26 cellular contexts compared by ENCODE assay signal in the genomic region with DNA sequence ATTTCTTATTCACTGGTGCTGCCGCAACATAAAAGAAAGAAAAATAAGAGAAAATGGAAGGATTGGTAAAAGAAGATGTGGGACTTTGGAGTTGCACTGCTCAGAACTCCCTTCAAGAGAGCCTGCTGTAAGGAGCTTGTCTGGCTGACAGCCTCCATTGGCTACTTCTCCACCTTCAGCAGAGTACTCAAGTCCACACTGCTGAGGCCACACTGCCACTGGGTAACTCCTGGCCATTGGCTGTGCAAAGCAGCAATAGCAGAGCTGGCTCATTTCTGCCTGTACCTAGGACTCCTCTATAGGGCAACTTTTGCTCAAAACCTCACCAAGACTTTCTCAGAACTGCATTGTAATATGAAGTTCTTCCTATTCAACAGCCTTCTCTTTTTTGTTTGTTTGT. TPM values are rescaled to one million over a fixed set of nuclear protein-coding genes. Genes with fewer than 3 reads are reported as not detected.
"Had no signal": no experiment of that assay in that cellular context is flagged by ENCODE, and none has a peak within 500 bp of the region (broad histone marks: within the 10 kb centered on the region; RNA-seq: fewer than 3 reads in every experiment).

No MANE protein-coding gene starts in this region.

- H3K27me3 Mint-ChIP-seq: activated naive CD4-positive, alpha-beta T cell treated with anti-CD3 and anti-CD28 coated beads, Interleukin-2, amount 50 U/mL, for 24 hours had no signal

- H3K9me3 ChIP-seq: breast epithelium had no signal

- H3K27me3 ChIP-seq: breast epithelium had no signal

- H3K27ac Mint-ChIP-seq: activated CD8-positive, alpha-beta T cell treated with anti-CD3 and anti-CD28 coated beads, Interleukin-2, amount 10 ng/mL, durations not matched to agents 7 days and 5 days; activated naive CD4-positive, alpha-beta T cell treated with anti-CD3 and anti-CD28 coated beads, Interleukin-2, amount 50 U/mL, for 24 hours; activated T-helper 1 cell treated with anti-CD3 and anti-CD28 coated beads, Interleukin-12 subunit alpha, Interleukin-12 subunit beta, Interleukin-2, Interleukin-4 antibody, amounts not matched to agents 30 ng/mL and 10 ng/mL and 1 ng/mL, durations not matched to agents 14 hours and 24 hours and 36 hours; T-helper 2 cell treated with Interferon-gamma antibody and Interleukin-4, amounts not matched to agents 5 μg/mL and 100 μg/mL, for 36 hours had no signal

- H3K36me3 ChIP-seq: breast epithelium had no signal

- H3K4me3 Mint-ChIP-seq: activated CD8-positive, alpha-beta T cell treated with anti-CD3 and anti-CD28 coated beads, Interleukin-2, amount 10 ng/mL, durations not matched to agents 7 days and 5 days; activated naive CD4-positive, alpha-beta T cell treated with anti-CD3 and anti-CD28 coated beads, Interleukin-2, amount 50 U/mL, for 24 hours; activated T-helper 1 cell treated with anti-CD3 and anti-CD28 coated beads, Interleukin-12 subunit alpha, Interleukin-12 subunit beta, Interleukin-2, Interleukin-4 antibody, amounts not matched to agents 30 ng/mL and 10 ng/mL and 1 ng/mL, durations not matched to agents 14 hours and 24 hours and 36 hours; T-helper 2 cell treated with Interferon-gamma antibody and Interleukin-4, amounts not matched to agents 5 μg/mL and 100 μg/mL, for 36 hours had no signal

- H3K4me1 ChIP-seq: breast epithelium had no signal

- H3K4me3 ChIP-seq: breast epithelium, SK-N-MC had no signal

- H3K4me1 Mint-ChIP-seq: activated naive CD4-positive, alpha-beta T cell treated with anti-CD3 and anti-CD28 coated beads, Interleukin-2, amount 50 U/mL, for 24 hours had no signal

- DNase-seq: activated CD4-positive, alpha-beta T cell treated with anti-CD3 and anti-CD28 coated beads for 48 hours; activated CD4-positive, alpha-beta T cell treated with anti-CD3 and anti-CD28 coated beads, Interleukin-2, amount 50 U/mL, for 4 hours; activated CD4-positive, CD25-positive, alpha-beta regulatory T cell treated with anti-CD3 and anti-CD28 coated beads, Interleukin-2, amount 50 U/mL, for 72 hours; activated CD8-positive, alpha-beta memory T cell treated with anti-CD3 and anti-CD28 coated beads, Interleukin-2, amount 50 U/mL, for 48 hours; activated CD8-positive, alpha-beta T cell treated with anti-CD3 and anti-CD28 coated beads, Interleukin-2, amount 10 ng/mL, durations not matched to agents 7 days and 5 days; activated effector memory CD4-positive, alpha-beta T cell treated with Interleukin-2 at 50 U/mL for 16 hours; activated naive CD4-positive, alpha-beta T cell; activated T-cell treated with anti-CD3 and anti-CD28 coated beads, Interleukin-2, amount 50 U/mL, for 1 hour; aorta; caudate nucleus; IMR-90; Kasumi-1; KBM-7; NCI-H1048; NCI-H146; NCI-H187 treated with DMSO at 0.1 percent for 48 hours; NCI-H2081 treated with DMSO at 0.1 percent for 48 hours; NCI-H2171 treated with DMSO at 0.1 percent for 48 hours; NCI-H226; PC-3; T-helper 1 cell had no signal

- H3K27ac ChIP-seq: breast epithelium, SK-N-MC had no signal

- H3K9me3 Mint-ChIP-seq: activated naive CD4-positive, alpha-beta T cell treated with anti-CD3 and anti-CD28 coated beads, Interleukin-2, amount 50 U/mL, for 24 hours; activated T-helper 1 cell treated with anti-CD3 and anti-CD28 coated beads, Interleukin-12 subunit alpha, Interleukin-12 subunit beta, Interleukin-2, Interleukin-4 antibody, amounts not matched to agents 30 ng/mL and 10 ng/mL and 1 ng/mL, durations not matched to agents 14 hours and 24 hours and 36 hours had no signal

- H3K36me3 Mint-ChIP-seq: activated naive CD4-positive, alpha-beta T cell treated with anti-CD3 and anti-CD28 coated beads, Interleukin-2, amount 50 U/mL, for 24 hours had no signal

RNA-seq across cellular contexts. Expression of a gene that starts 38.7 kb away (rescaled TPM):
- total RNA-seq: activated CD8-positive, alpha-beta T cell treated with anti-CD3 and anti-CD28 coated beads, Interleukin-2, amount 10 ng/mL, durations not matched to agents 7 days and 5 days; activated T-helper 1 cell treated with anti-CD3 and anti-CD28 coated beads, Interleukin-12 subunit alpha, Interleukin-12 subunit beta, Interleukin-2, Interleukin-4 antibody, amounts not matched to agents 30 ng/mL and 10 ng/mL and 1 ng/mL, durations not matched to agents 14 hours and 24 hours and 36 hours had no signal
